Comparison of ENCODE assay signal across 19 cellular contexts in the genomic region with DNA sequence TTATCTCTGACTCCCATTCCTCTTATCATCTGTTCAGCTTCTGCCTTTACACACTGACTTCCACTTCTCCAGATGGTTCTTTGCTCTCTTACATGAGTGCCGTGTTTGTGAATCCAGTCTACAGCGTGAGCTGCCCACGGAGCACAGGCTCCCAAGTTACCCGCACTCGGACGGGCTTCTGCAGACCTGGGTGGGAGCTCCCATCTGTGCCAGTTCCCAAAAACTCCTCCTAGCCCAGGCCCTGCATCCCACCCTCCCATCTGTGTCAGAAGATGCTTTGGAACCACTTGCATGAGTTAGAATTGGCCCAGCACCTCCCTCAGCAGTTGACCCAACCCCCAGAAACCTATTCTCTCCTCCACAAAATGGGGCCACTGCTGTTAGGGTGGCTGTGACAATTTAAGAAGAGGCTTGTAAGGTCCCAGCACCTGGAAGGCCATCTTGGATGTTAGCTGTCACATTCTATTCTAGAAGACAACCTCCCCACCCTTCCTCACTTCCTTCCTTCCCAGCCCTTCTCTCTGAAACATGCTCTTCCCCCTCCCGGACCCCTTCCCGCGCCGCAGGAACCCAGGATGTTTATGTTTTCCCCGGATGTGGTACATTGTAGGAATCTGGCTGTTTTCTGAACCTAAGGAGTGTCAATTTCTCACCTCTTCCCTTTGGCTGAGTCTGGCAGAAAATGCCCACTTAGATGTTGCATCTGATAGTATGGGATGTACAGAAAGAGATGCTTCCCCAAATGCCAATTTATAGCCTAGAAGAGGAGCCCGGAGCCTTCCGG.
A peak's percentile ranks its signal among the peaks of the same experiment; 100 is the strongest.
DNase-seq lines count a peak whose midpoint lies in the region; FAIRE-seq and TF ChIP-seq lines count a peak whose summit lies in the region.
"Had no signal": no experiment of that assay in that cellular context is flagged by ENCODE, and none has a peak within 500 bp of the region (broad histone marks: within the 10 kb centered on the region; RNA-seq: fewer than 3 reads in every experiment).

No MANE protein-coding gene starts in this region.

- H3K27ac ChIP-seq in tibial artery: peak overlapping the region; percentile 21 to 69

- H3K36me3 ChIP-seq in bronchial epithelial cell (ENCODE audit: control insufficient read depth, insufficient read depth, low read length): no peaks in the 10 kb centered on the region
- H3K36me3 ChIP-seq in tibial artery: no peaks in the 10 kb centered on the region
- H3K36me3 ChIP-seq: BE2C had no signal

- H3K4me3 ChIP-seq in bronchial epithelial cell (ENCODE audit: low read depth, low read length) (no peak overlapping the region), tibial artery (no peak overlapping the region)

- H3K9me3 Mint-ChIP-seq in nephron (peaks cover 18% of the 10 kb centered on the region), immature natural killer cell (no peaks in the 10 kb centered on the region)

- DNase-seq in HT1080 (ENCODE audit: low read depth) (peak; percentile 24), bronchial epithelial cell (ENCODE audit: low read depth) (no peak), tibial artery (no peak), AML-193 (lab: John Stamatoyannopoulos, UW) (no peak), immature natural killer cell (no peak), GOT3 (lab: John Stamatoyannopoulos, UW) (no peak)
- DNase-seq: BE2C; C1 segment of cervical spinal cord; CD4-positive, CD25-positive, alpha-beta regulatory T cell; CD8-positive, alpha-beta memory T cell; COR-L47; HCEC 1CT had no signal

- peaks cover 5% of the 10 kb centered on the region for H3K27me3 Mint-ChIP-seq in nephron (ENCODE audit: low read depth)
- peaks cover 0 to 10% (median 4%) of the 10 kb centered on the region in 3 donors for H3K27me3 Mint-ChIP-seq in immature natural killer cell (ENCODE audit: low read depth in 3 of 3)

- H3K27ac Mint-ChIP-seq in nephron (peak overlapping the region in 2 of 3 experiments; percentile 68 to 70), immature natural killer cell (no peak overlapping the region)
- H3K27ac Mint-ChIP-seq: CD4-positive, CD25-positive, alpha-beta regulatory T cell; CD8-positive, alpha-beta memory T cell; IgD-negative memory B cell had no signal

- no peaks in the 10 kb centered on the region for H3K27me3 ChIP-seq in bronchial epithelial cell (ENCODE audit: control insufficient read depth, insufficient read depth, low read length)
- H3K27me3 ChIP-seq in tibial artery: no peaks in the 10 kb centered on the region
- H3K27me3 ChIP-seq: BE2C had no signal

- peaks cover 0 to 45% (median 15%) of the 10 kb centered on the region in 4 donors for H3K4me1 ChIP-seq in tibial artery
- H3K4me1 ChIP-seq: BE2C had no signal

- peaks cover 26% of the 10 kb centered on the region for H3K4me1 Mint-ChIP-seq in nephron
- H3K4me1 Mint-ChIP-seq in immature natural killer cell: no peaks in the 10 kb centered on the region
- H3K4me1 Mint-ChIP-seq: CD4-positive, CD25-positive, alpha-beta regulatory T cell; CD8-positive, alpha-beta memory T cell; IgD-negative memory B cell had no signal

- H3K9me3 ChIP-seq in tibial artery: no peaks in the 10 kb centered on the region
- H3K9me3 ChIP-seq: BE2C had no signal

- H3K36me3 Mint-ChIP-seq in nephron (ENCODE audit: low read depth): no peaks in the 10 kb centered on the region
- no peaks in the 10 kb centered on the region for H3K36me3 Mint-ChIP-seq in immature natural killer cell
- H3K36me3 Mint-ChIP-seq: CD4-positive, CD25-positive, alpha-beta regulatory T cell; CD8-positive, alpha-beta memory T cell had no signal

- peak; percentile 7 for FAIRE-seq in bronchial epithelial cell (lab: Jason Lieb, UNC)
- FAIRE-seq: G401.6, GM12891, GM19239, H54, HepG2 had no signal

- H3K4me3 Mint-ChIP-seq in nephron: no peak overlapping the region
- H3K4me3 Mint-ChIP-seq in immature natural killer cell: no peak overlapping the region
- H3K4me3 Mint-ChIP-seq: CD4-positive, CD25-positive, alpha-beta regulatory T cell; CD8-positive, alpha-beta memory T cell; IgD-negative memory B cell had no signal

- intact Hi-C loops in tibial artery (cut with DNase I; ENCODE audit: low total_unique reads): no loop called here

- TF ChIP-seq CTCF in bronchial epithelial cell (IDR thresholded peaks at IDR 0.05; ENCODE audit: insufficient read depth, low read length, severe bottlenecking) (no peak), nephron (IDR thresholded peaks at IDR 0.05; ENCODE audit: unreplicated experiment in 3 of 3) (no peak), tibial artery (IDR thresholded peaks at IDR 0.05) (no peak)

Comparison
In these comparisons a context has a peak if more than half of its experiments do, and no peak if none do; other contexts are left out.
1. H3K27ac Mint-ChIP-seq: peak in nephron (2 of 3); none in immature natural killer cell (0 of 6).